Comparison of ENCODE assay signal across 17 cellular contexts in the genomic region with DNA sequence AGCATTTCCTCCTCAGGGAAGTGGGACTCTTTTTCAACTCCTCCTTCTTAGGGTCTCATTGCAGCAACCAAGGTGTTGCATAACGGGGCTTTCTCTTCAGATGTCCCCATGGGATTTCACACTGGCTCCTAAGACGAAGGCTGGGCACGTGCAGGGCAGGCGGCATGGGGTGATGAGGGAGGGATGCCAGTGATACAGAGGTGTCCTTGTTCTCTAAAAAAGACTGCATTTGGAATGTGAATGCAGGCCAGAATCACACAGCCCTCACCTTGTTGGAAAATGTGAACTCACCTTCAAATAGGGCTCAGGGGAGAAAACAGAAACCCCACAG.
DNase-seq lines count a peak whose midpoint lies in the region; ATAC-seq and TF ChIP-seq lines count a peak whose summit lies in the region.
"Had no signal": no experiment of that assay in that cellular context is flagged by ENCODE, and none has a peak within 500 bp of the region (broad histone marks: within the 10 kb centered on the region; RNA-seq: fewer than 3 reads in every experiment).

No MANE protein-coding gene starts in this region.

- ATAC-seq in activated CD4-positive, alpha-beta T cell treated with anti-CD3 and anti-CD28 coated beads for 36 hours = no peak
- no peak for ATAC-seq in omental fat pad (ENCODE audit: low FRiP score)
- no peak for ATAC-seq in HG03108 (IDR thresholded peaks at IDR 0.05; ENCODE audit: unreplicated experiment)
- ATAC-seq: A549, heart right ventricle, left lung had no signal

- intact Hi-C loops in activated CD4-positive, alpha-beta T cell treated with anti-CD3 and anti-CD28 coated beads for 36 hours (cut with DNase I, micrococcal nuclease) = loop anchor here (2.0 to 10.0 kb wide), 4 partner anchors 18 to 340 kb away; no protein-coding TSS in a partner anchor
- intact Hi-C loops in esophagus muscularis mucosa (cut with DNase I) = loop anchor here (5.0 kb wide), 1 partner anchor 102 kb away; no protein-coding TSS in a partner anchor
- intact Hi-C loops in sigmoid colon (cut with DNase I) = loop anchor here (1.0 kb wide), 1 partner anchor 8 kb away; no protein-coding TSS in a partner anchor

- H3K9me2 ChIP-seq in SK-N-SH = no peaks in the 10 kb centered on the region

- peaks cover 100% of the 10 kb centered on the region for H3K79me2 ChIP-seq in SK-N-SH (ENCODE audit: insufficient read depth)

- peak overlapping the region; percentile 53; the same call in 1 of the 2 replicates for H3K9ac ChIP-seq in SK-N-SH

- H3K9me3 ChIP-seq in SK-N-SH (no peaks in the 10 kb centered on the region), esophagus muscularis mucosa (no peaks in the 10 kb centered on the region), sigmoid colon (no peaks in the 10 kb centered on the region)
- H3K9me3 ChIP-seq: A549, heart right ventricle, left lung, thoracic aorta had no signal

- peaks cover 26% of the 10 kb centered on the region for H3F3A ChIP-seq in SK-N-SH (replicated peaks; ENCODE audit: insufficient read depth)

- no peak overlapping the region for H2AFZ ChIP-seq in SK-N-SH (ENCODE audit: low read depth)

- peaks cover 100% of the 10 kb centered on the region for H4K20me1 ChIP-seq in SK-N-SH (ENCODE audit: insufficient read depth)

- POLR2A ChIA-PET in activated CD4-positive, alpha-beta T cell treated with anti-CD3 and anti-CD28 coated beads for 36 hours (lab: Charles Lee) = interaction anchor here (0.6 kb wide), 1 partner anchor 11 kb away, joined by 3 read pairs; no protein-coding TSS in a partner anchor
- POLR2A ChIA-PET in SK-N-SH (lab: Yijun Ruan, JAX) = no interaction called here

- TF ChIP-seq CTCF in SK-N-SH (IDR thresholded peaks at IDR 0.05) = no peak
- no peak for TF ChIP-seq CTCF in esophagus muscularis mucosa (IDR thresholded peaks at IDR 0.05)
- no peak for TF ChIP-seq CTCF in sigmoid colon (IDR thresholded peaks at IDR 0.05)
- no peak for TF ChIP-seq CTCF in omental fat pad (IDR thresholded peaks at IDR 0.05)

- H3K4me1 Mint-ChIP-seq in activated CD4-positive, alpha-beta T cell treated with anti-CD3 and anti-CD28 coated beads for 36 hours = peaks cover 97% of the 10 kb centered on the region

- H3K4me3 ChIP-seq in SK-N-SH (ENCODE audit: low read depth in 2 of 2, low read length in 1 of 2) (no peak overlapping the region), esophagus muscularis mucosa (no peak overlapping the region), sigmoid colon (no peak overlapping the region)
- H3K4me3 ChIP-seq: A549, cardiac muscle cell, heart right ventricle, left lung, skin epidermis had no signal

- H3K36me3 ChIP-seq in SK-N-SH (replicated peaks in 1 of 2; ENCODE audit: control insufficient read depth in 1 of 2, insufficient read depth in 2 of 2, low read length in 1 of 2) (peaks cover 0 to 3% of the 10 kb centered on the region in 2 experiments), esophagus muscularis mucosa (no peaks in the 10 kb centered on the region), sigmoid colon (no peaks in the 10 kb centered on the region)
- H3K36me3 ChIP-seq: cardiac muscle cell, heart right ventricle, left lung, thoracic aorta had no signal

- peaks cover 48 to 58% of the 10 kb centered on the region in 2 experiments for H3K4me1 ChIP-seq in SK-N-SH (ENCODE audit: control insufficient read depth in 1 of 2, insufficient read depth in 2 of 2, low read depth in 1 of 2, low read length in 1 of 2)
- peaks cover 27 to 100% (median 96%) of the 10 kb centered on the region in 4 donors for H3K4me1 ChIP-seq in esophagus muscularis mucosa
- H3K4me1 ChIP-seq in sigmoid colon = peaks cover 0 to 91% (median 77%) of the 10 kb centered on the region in 4 donors
- H3K4me1 ChIP-seq: A549 had no signal

- no peak for TF ChIP-seq RAD21 in SK-N-SH (IDR thresholded peaks at IDR 0.05; ENCODE audit: low read length)

- no peaks in the 10 kb centered on the region for H3K27me3 ChIP-seq in SK-N-SH (ENCODE audit: insufficient read depth)
- no peaks in the 10 kb centered on the region for H3K27me3 ChIP-seq in esophagus muscularis mucosa
- H3K27me3 ChIP-seq in sigmoid colon = no peaks in the 10 kb centered on the region
- H3K27me3 ChIP-seq: cardiac muscle cell, heart right ventricle, left lung had no signal

- no peak for DNase-seq in activated CD4-positive, alpha-beta T cell treated with anti-CD3 and anti-CD28 coated beads for 36 hours
- no peak for DNase-seq in activated CD4-positive, alpha-beta T cell treated with anti-CD3 and anti-CD28 coated beads, Interleukin-2, amount 50 U/mL, for 48 hours
- no peak for DNase-seq in SK-N-SH
- DNase-seq in esophagus muscularis mucosa (ENCODE audit: extremely low spot score) = no peak
- no peak for DNase-seq in sigmoid colon
- DNase-seq in omental fat pad (ENCODE audit: low spot score) = no peak
- DNase-seq in NCI-H1417 treated with DMSO at 0.1 percent for 48 hours (lab: John Stamatoyannopoulos, UW) = no peak
- DNase-seq: heart right ventricle, left lung, NCI-H82 had no signal

- no peaks in the 10 kb centered on the region for H3K9me3 Mint-ChIP-seq in activated CD4-positive, alpha-beta T cell treated with anti-CD3 and anti-CD28 coated beads for 36 hours (ENCODE audit: low read depth)
- H3K9me3 Mint-ChIP-seq: neural crest cell had no signal

- TF ChIP-seq EP300 in SK-N-SH (IDR thresholded peaks at IDR 0.05; ENCODE audit: borderline replicate concordance in 1 of 2, low read depth in 1 of 2, low read length in 1 of 2) (no peak), esophagus muscularis mucosa (IDR thresholded peaks at IDR 0.05) (no peak), sigmoid colon (IDR thresholded peaks at IDR 0.05) (no peak)

- H3K4me2 ChIP-seq in SK-N-SH = peak overlapping the region; percentile 56
- H3K4me2 ChIP-seq: A549 had no signal

- H3K4me3 Mint-ChIP-seq in activated CD4-positive, alpha-beta T cell treated with anti-CD3 and anti-CD28 coated beads for 36 hours = peak overlapping the region; percentile 54
- H3K4me3 Mint-ChIP-seq: neural crest cell had no signal

- H3K27ac Mint-ChIP-seq in activated CD4-positive, alpha-beta T cell treated with anti-CD3 and anti-CD28 coated beads for 36 hours = peak overlapping the region; percentile 3

- CTCF ChIA-PET in activated CD4-positive, alpha-beta T cell treated with anti-CD3 and anti-CD28 coated beads for 36 hours (lab: Charles Lee) = interaction anchor here (0.8 to 2.0 kb wide), 2 partner anchors 19 to 20 kb away, joined by 4 to 5 read pairs; no protein-coding TSS in a partner anchor
- CTCF ChIA-PET in SK-N-SH (lab: Yijun Ruan, JAX) = interaction anchor here (1.0 to 1.8 kb wide), 3 partner anchors 36 to 504 kb away, joined by 3 to 5 read pairs (median 3); no protein-coding TSS in a partner anchor

- H3K27me3 Mint-ChIP-seq in activated CD4-positive, alpha-beta T cell treated with anti-CD3 and anti-CD28 coated beads for 36 hours = no peaks in the 10 kb centered on the region
- H3K27me3 Mint-ChIP-seq: IgD-negative memory B cell had no signal

- WGBS in SK-N-SH (ENCODE audit: low lambda C conversion rate) = 94% methylated on average over 4 of the region's 4 CpGs
- WGBS in esophagus muscularis mucosa = 84% methylated on average over 4 of the region's 4 CpGs
- WGBS in sigmoid colon, 2 donors = 74 to 92% methylated on average over 4 of the region's 4 CpGs

- no peaks in the 10 kb centered on the region for H3K36me3 Mint-ChIP-seq in activated CD4-positive, alpha-beta T cell treated with anti-CD3 and anti-CD28 coated beads for 36 hours (ENCODE audit: low read depth)

- peak overlapping the region in 1 of 2 experiments; percentile 84; a peak in 3 of 4 replicates for H3K27ac ChIP-seq in SK-N-SH (ENCODE audit: low read depth in 2 of 2, low read length in 1 of 2)
- peak overlapping the region; percentile 40 to 74 (median 68) for H3K27ac ChIP-seq in esophagus muscularis mucosa (replicated peaks in 1 of 4)
- H3K27ac ChIP-seq in sigmoid colon = peak overlapping the region; percentile 50 to 83 (median 73)
- H3K27ac ChIP-seq: A549, cardiac muscle cell, left lung, thoracic aorta had no signal

- TF ChIP-seq POLR2A in esophagus muscularis mucosa (IDR thresholded peaks at IDR 0.05; ENCODE audit: low read depth) (no peak), sigmoid colon (IDR thresholded peaks at IDR 0.05) (no peak)

TF ChIP-seq in SK-N-SH, 30 proteins besides CTCF, POLR2A, EP300 and RAD21:
- TF ChIP-seq SIN3A (IDR thresholded peaks at IDR 0.05; ENCODE audit: borderline replicate concordance, low read depth, low read length) (no peak), TAF1 (IDR thresholded peaks at IDR 0.05; ENCODE audit: borderline replicate concordance, low read depth, low read length) (no peak), GABPA (IDR thresholded peaks at IDR 0.05; ENCODE audit: low read depth) (no peak), FOXJ3 (CRISPR knock-in tag; IDR thresholded peaks at IDR 0.05) (no peak), SMC3 (IDR thresholded peaks at IDR 0.05; ENCODE audit: low read depth, low read length) (no peak), GATA2 (CRISPR knock-in tag; IDR thresholded peaks at IDR 0.05) (no peak)
- TF ChIP-seq, protein P1, sequence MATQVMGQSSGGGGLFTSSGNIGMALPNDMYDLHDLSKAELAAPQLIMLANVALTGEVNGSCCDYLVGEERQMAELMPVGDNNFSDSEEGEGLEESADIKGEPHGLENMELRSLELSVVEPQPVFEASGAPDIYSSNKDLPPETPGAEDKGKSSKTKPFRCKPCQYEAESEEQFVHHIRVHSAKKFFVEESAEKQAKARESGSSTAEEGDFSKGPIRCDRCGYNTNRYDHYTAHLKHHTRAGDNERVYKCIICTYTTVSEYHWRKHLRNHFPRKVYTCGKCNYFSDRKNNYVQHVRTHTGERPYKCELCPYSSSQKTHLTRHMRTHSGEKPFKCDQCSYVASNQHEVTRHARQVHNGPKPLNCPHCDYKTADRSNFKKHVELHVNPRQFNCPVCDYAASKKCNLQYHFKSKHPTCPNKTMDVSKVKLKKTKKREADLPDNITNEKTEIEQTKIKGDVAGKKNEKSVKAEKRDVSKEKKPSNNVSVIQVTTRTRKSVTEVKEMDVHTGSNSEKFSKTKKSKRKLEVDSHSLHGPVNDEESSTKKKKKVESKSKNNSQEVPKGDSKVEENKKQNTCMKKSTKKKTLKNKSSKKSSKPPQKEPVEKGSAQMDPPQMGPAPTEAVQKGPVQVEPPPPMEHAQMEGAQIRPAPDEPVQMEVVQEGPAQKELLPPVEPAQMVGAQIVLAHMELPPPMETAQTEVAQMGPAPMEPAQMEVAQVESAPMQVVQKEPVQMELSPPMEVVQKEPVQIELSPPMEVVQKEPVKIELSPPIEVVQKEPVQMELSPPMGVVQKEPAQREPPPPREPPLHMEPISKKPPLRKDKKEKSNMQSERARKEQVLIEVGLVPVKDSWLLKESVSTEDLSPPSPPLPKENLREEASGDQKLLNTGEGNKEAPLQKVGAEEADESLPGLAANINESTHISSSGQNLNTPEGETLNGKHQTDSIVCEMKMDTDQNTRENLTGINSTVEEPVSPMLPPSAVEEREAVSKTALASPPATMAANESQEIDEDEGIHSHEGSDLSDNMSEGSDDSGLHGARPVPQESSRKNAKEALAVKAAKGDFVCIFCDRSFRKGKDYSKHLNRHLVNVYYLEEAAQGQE (IDR thresholded peaks at IDR 0.05; ENCODE audit: low read depth, low read length) = no peak
TF ChIP-seq in SK-N-SH: peak in this region for 0.
